9 cellular contexts compared by ENCODE assay signal in the genomic region with DNA sequence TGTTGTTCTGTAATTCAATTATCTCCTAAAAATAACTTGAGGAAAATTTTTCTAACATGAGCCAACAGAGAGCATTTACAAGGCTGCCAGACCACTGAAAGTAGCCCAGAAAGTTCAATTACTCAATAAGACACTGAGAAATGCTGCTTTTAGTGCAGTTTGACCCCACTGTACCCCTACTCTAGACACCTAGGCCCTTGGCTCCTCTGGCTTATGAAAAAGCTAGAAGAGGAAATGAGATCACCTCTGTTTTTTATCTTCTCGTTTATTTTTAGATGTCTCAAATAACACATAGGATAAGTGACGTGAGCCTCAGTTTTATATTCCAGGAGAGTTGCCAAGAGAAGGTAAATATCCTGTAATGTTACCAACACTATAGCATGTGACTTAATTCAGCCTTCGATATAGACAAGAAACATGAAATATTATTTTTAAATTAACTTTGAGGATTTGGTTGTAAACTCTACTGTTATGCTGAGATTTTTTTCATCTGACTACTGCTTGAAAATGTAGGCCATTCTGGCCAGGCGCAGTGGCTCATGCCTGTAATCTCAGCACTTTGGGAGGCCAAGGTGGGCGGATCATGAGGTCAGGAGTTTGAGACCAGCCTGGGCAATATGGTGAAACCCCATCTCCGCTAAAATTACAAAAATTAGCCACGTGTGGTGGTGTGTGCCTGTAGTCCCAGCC. TPM values are rescaled to one million over a fixed set of nuclear protein-coding genes. Genes with fewer than 3 reads are reported as not detected.
A peak's percentile ranks its signal among the peaks of the same experiment; 100 is the strongest.
DNase-seq lines count a peak whose midpoint lies in the region; ATAC-seq, FAIRE-seq and TF ChIP-seq lines count a peak whose summit lies in the region.
"Had no signal": no experiment of that assay in that cellular context is flagged by ENCODE, and none has a peak within 500 bp of the region (broad histone marks: within the 10 kb centered on the region; RNA-seq: fewer than 3 reads in every experiment).

No MANE protein-coding gene starts in this region.

- FAIRE-seq in GM12892 (lab: Jason Lieb, UNC): peak; percentile 78

- peak; percentile 80 for ATAC-seq in GM21526 (IDR thresholded peaks at IDR 0.05; ENCODE audit: low FRiP score, unreplicated experiment)
- no peak for ATAC-seq in gastrocnemius medialis

- H3K36me3 ChIP-seq in gastrocnemius medialis: no peaks in the 10 kb centered on the region
- no peaks in the 10 kb centered on the region for H3K36me3 ChIP-seq in esophagus squamous epithelium

- TF ChIP-seq CTCF in fibroblast of pulmonary artery (IDR thresholded peaks at IDR 0.05; ENCODE audit: low read length, missing control alignments) (no peak), gastrocnemius medialis (IDR thresholded peaks at IDR 0.05 in 4 of 5, conservative IDR thresholded peaks at IDR 0.05 in 1 of 5) (no peak), esophagus squamous epithelium (IDR thresholded peaks at IDR 0.05) (no peak)

- 67 to 79% methylated on average over 7 of the region's 7 CpGs for WGBS in esophagus squamous epithelium, 2 donors

- H3K9me3 ChIP-seq in gastrocnemius medialis (no peaks in the 10 kb centered on the region), esophagus squamous epithelium (no peaks in the 10 kb centered on the region)

- TF ChIP-seq POLR2A in GM12892 (IDR thresholded peaks at IDR 0.05; ENCODE audit: low read depth, low read length): no peak
- no peak for TF ChIP-seq POLR2A in gastrocnemius medialis (IDR thresholded peaks at IDR 0.05)
- no peak for TF ChIP-seq POLR2A in esophagus squamous epithelium (IDR thresholded peaks at IDR 0.05)

- H3K4me3 ChIP-seq in fibroblast of pulmonary artery (replicated peaks; ENCODE audit: low read depth, low read length) (no peak overlapping the region), gastrocnemius medialis (no peak overlapping the region), esophagus squamous epithelium (no peak overlapping the region)

- peaks cover 0 to 5% of the 10 kb centered on the region in 2 donors for H3K4me1 ChIP-seq in gastrocnemius medialis
- H3K4me1 ChIP-seq in esophagus squamous epithelium: no peaks in the 10 kb centered on the region

- no peak for DNase-seq in GM12892 (ENCODE audit: insufficient read length)
- DNase-seq in HT1080 (ENCODE audit: low read depth): peak; percentile 68
- DNase-seq in fibroblast of pulmonary artery (ENCODE audit: low read depth): peak; percentile 58
- DNase-seq in gastrocnemius medialis: no peak
- no peak for DNase-seq in esophagus squamous epithelium (lab: John Stamatoyannopoulos, UW)
- no peak for DNase-seq in activated CD8-positive, alpha-beta memory T cell treated with anti-CD3 and anti-CD28 coated beads for 24 hours
- no peak for DNase-seq in HPDE6-E6E7 (ENCODE audit: extremely low spot score)
- DNase-seq: T1000 had no signal

- in situ Hi-C loops in gastrocnemius medialis (cut with MboI; ENCODE audit: low sequenced_read_pairs in 4 of 4): no loop called here

- no peak overlapping the region for H3K27ac ChIP-seq in gastrocnemius medialis
- H3K27ac ChIP-seq in esophagus squamous epithelium: no peak overlapping the region

- intact Hi-C loops in gastrocnemius medialis (cut with DNase I; ENCODE audit: low total_unique reads) (no loop called here), esophagus squamous epithelium (cut with DNase I) (no loop called here)

- no peaks in the 10 kb centered on the region for H3K27me3 ChIP-seq in gastrocnemius medialis
- no peaks in the 10 kb centered on the region for H3K27me3 ChIP-seq in esophagus squamous epithelium

RNA-seq across cellular contexts. Expression of a gene that starts 24.4 kb away (rescaled TPM):
- polyA plus RNA-seq in GM12892 (2012; ENCODE audit: missing spikeins): 1.8 TPM
- total RNA-seq in HT1080 (2014; rRNA removed; shearing (Covaris generic)): 0.10 and 0.23 TPM in 2 replicates
- 0.15 TPM in 1 of 2 replicates, not detected in the other for polyA plus RNA-seq in HT1080 (2015; cell fraction: cytosol; rRNA removed)
- polyA plus RNA-seq in HT1080 (2015; cell fraction: nucleus; rRNA removed): not detected in 2 replicates
- not detected for total RNA-seq in gastrocnemius medialis
- 1 to 10 TPM in 2 of 4 donors, under 1 TPM in 2; 0.15 to 6.5 (median 2.5) TPM for total RNA-seq in esophagus squamous epithelium

Comparison
In these comparisons a context has a peak if more than half of its experiments do, and no peak if none do; other contexts are left out.
1. DNase-seq: peak in HT1080 (single experiment) and fibroblast of pulmonary artery (single experiment); none in GM12892 (single experiment), gastrocnemius medialis (0 of 2), esophagus squamous epithelium (single experiment), activated CD8-positive, alpha-beta memory T cell treated with anti-CD3 and anti-CD28 coated beads for 24 hours (single experiment) and HPDE6-E6E7 (single experiment).